ENCODE assay signal across 1 cellular context in genomic region chrX:12701625-12702024, GRCh38.
TF ChIP-seq lines count a peak whose summit lies in the region.

No MANE protein-coding gene starts in this region.

TF ChIP-seq in GM23338, 12 proteins besides CTCF, POLR2A, EP300 and RAD21:
- TF ChIP-seq ZNF462 (CRISPR knock-in tag; IDR thresholded peaks at IDR 0.05) (no peak), JUNB (IDR thresholded peaks at IDR 0.05; ENCODE audit: unreplicated experiment) (no peak), POLR2AphosphoS5 (IDR thresholded peaks at IDR 0.05; ENCODE audit: low read depth) (no peak)
